35 cellular contexts compared by ENCODE assay signal in genomic region chr1:223543559-223543958, GRCh38.
"Had no signal": no experiment of that assay in that cellular context is flagged by ENCODE, and none has a peak within 500 bp of the region (broad histone marks: within the 10 kb centered on the region; RNA-seq: fewer than 3 reads in every experiment).

No MANE protein-coding gene starts in this region.

- H3K36me3 Mint-ChIP-seq: activated CD4-positive, alpha-beta memory T cell treated with anti-CD3 and anti-CD28 coated beads for 36 hours; activated CD8-positive, alpha-beta memory T cell treated with anti-CD3 and anti-CD28 coated beads, Interleukin-2, amount 10 ng/mL, durations not matched to agents 7 days and 5 days had no signal

- H3K4me3 ChIP-seq: adrenal gland, body of pancreas, esophagus muscularis mucosa, gastroesophageal sphincter had no signal

- H3K27me3 ChIP-seq: adrenal gland, body of pancreas had no signal

- H3K36me3 ChIP-seq: adrenal gland, esophagus muscularis mucosa, gastroesophageal sphincter, WERI-Rb-1 had no signal

- DNase-seq: activated B cell treated with CpG ODN at 0.5 μM for 24 hours; activated CD4-positive, alpha-beta memory T cell treated with anti-CD3 and anti-CD28 coated beads for 36 hours; activated CD4-positive, alpha-beta T cell treated with anti-CD3 and anti-CD28 coated beads for 48 hours; activated CD4-positive, alpha-beta T cell treated with anti-CD3 and anti-CD28 coated beads, Interleukin-2, amount 50 U/mL, for 1 hour; activated CD8-positive, alpha-beta memory T cell treated with anti-CD3 and anti-CD28 coated beads, Interleukin-2, amount 10 ng/mL, durations not matched to agents 7 days and 5 days; activated CD8-positive, alpha-beta memory T cell treated with anti-CD3 and anti-CD28 coated beads, Interleukin-2, amount 50 U/mL, for 4 hours; activated CD8-positive, alpha-beta T cell treated with anti-CD3 and anti-CD28 coated beads, Interleukin-2, amount 10 ng/mL, durations not matched to agents 7 days and 5 days; activated effector memory CD4-positive, alpha-beta T cell treated with anti-CD3 and anti-CD28 coated beads, Interleukin-2, amount 50 U/mL, for 16 hours; activated naive CD4-positive, alpha-beta T cell treated with anti-CD3 and anti-CD28 coated beads for 36 hours; activated naive CD8-positive, alpha-beta T cell treated with anti-CD3 and anti-CD28 coated beads for 36 hours; activated naive CD8-positive, alpha-beta T cell treated with anti-CD3 and anti-CD28 coated beads, Interleukin-2, amount 50 U/mL, for 24 hours; activated T-cell treated with anti-CD3 and anti-CD28 coated beads, Interleukin-2, amount 50 U/mL, for 1 hour; activated T-cell treated with anti-CD3 and anti-CD28 coated beads, Interleukin-2, amount 50 U/mL, for 48 hours; adrenal gland; amygdala; aorta; body of pancreas; caudate nucleus; cortex of kidney; dermis blood vessel endothelial cell; effector CD4-positive, alpha-beta T cell; effector memory CD8-positive, alpha-beta T cell; erythroblast; foreskin keratinocyte; T-helper 1 cell; T-helper 17 cell; T1000; WERI-Rb-1 had no signal

- H3K9me3 Mint-ChIP-seq: activated naive CD4-positive, alpha-beta T cell treated with anti-CD3 and anti-CD28 coated beads for 36 hours; activated naive CD4-positive, alpha-beta T cell treated with anti-CD3 and anti-CD28 coated beads, Interleukin-2, amount 50 U/mL, for 24 hours; activated T-helper 2 cell treated with anti-CD3 and anti-CD28 coated beads, Interferon-gamma antibody, Interleukin-2, Interleukin-4, amounts not matched to agents 10 μg/mL and 5 μg/mL and 100 μg/mL, durations not matched to agents 14 hours and 24 hours and 36 hours had no signal

- H3K4me1 Mint-ChIP-seq: activated B cell treated with CpG ODN at 0.5 μM for 24 hours; activated CD8-positive, alpha-beta memory T cell treated with anti-CD3 and anti-CD28 coated beads, Interleukin-2, amount 10 ng/mL, durations not matched to agents 7 days and 5 days; activated naive CD4-positive, alpha-beta T cell treated with anti-CD3 and anti-CD28 coated beads, Interleukin-2, amount 50 U/mL, for 24 hours; activated naive CD8-positive, alpha-beta T cell treated with anti-CD3 and anti-CD28 coated beads for 36 hours; activated naive CD8-positive, alpha-beta T cell treated with anti-CD3 and anti-CD28 coated beads, Interleukin-2, amount 50 U/mL, for 24 hours had no signal

- H3K27me3 Mint-ChIP-seq: activated CD4-positive, alpha-beta memory T cell treated with anti-CD3 and anti-CD28 coated beads for 36 hours; activated naive CD4-positive, alpha-beta T cell treated with anti-CD3 and anti-CD28 coated beads, Interleukin-2, amount 50 U/mL, for 24 hours had no signal

- H3K9me3 ChIP-seq: adrenal gland, body of pancreas had no signal

- H3K27ac ChIP-seq: adrenal gland, body of pancreas, esophagus muscularis mucosa, foreskin keratinocyte, gastroesophageal sphincter, WERI-Rb-1 had no signal

- ATAC-seq: activated CD4-positive, CD25-positive, alpha-beta regulatory T cell treated with anti-CD3 and anti-CD28 coated beads, Interleukin-2, amount 50 U/mL, for 24 hours; activated CD8-positive, alpha-beta memory T cell treated with anti-CD3 and anti-CD28 coated beads, Interleukin-2, amount 10 ng/mL, durations not matched to agents 7 days and 5 days; activated CD8-positive, alpha-beta T cell treated with anti-CD3 and anti-CD28 coated beads, Interleukin-2, amount 10 ng/mL, durations not matched to agents 7 days and 5 days; activated naive CD8-positive, alpha-beta T cell treated with anti-CD3 and anti-CD28 coated beads, Interleukin-2, amount 50 U/mL, for 24 hours; body of pancreas; effector memory CD8-positive, alpha-beta T cell; foreskin keratinocyte; gastroesophageal sphincter; T-helper 17 cell had no signal

- H3K4me1 ChIP-seq: adrenal gland, foreskin keratinocyte, gastroesophageal sphincter had no signal

- H3K4me3 Mint-ChIP-seq: activated B cell treated with CpG ODN at 0.5 μM for 24 hours; activated CD4-positive, alpha-beta memory T cell treated with anti-CD3 and anti-CD28 coated beads for 36 hours; activated CD8-positive, alpha-beta memory T cell treated with anti-CD3 and anti-CD28 coated beads, Interleukin-2, amount 10 ng/mL, durations not matched to agents 7 days and 5 days; activated CD8-positive, alpha-beta T cell treated with anti-CD3 and anti-CD28 coated beads, Interleukin-2, amount 10 ng/mL, durations not matched to agents 7 days and 5 days; activated naive CD4-positive, alpha-beta T cell treated with anti-CD3 and anti-CD28 coated beads for 36 hours; activated naive CD4-positive, alpha-beta T cell treated with anti-CD3 and anti-CD28 coated beads, Interleukin-2, amount 50 U/mL, for 24 hours; activated naive CD8-positive, alpha-beta T cell treated with anti-CD3 and anti-CD28 coated beads for 36 hours; activated naive CD8-positive, alpha-beta T cell treated with anti-CD3 and anti-CD28 coated beads, Interleukin-2, amount 50 U/mL, for 24 hours; activated T-helper 1 cell treated with anti-CD3 and anti-CD28 coated beads, Interleukin-12 subunit alpha, Interleukin-12 subunit beta, Interleukin-2, Interleukin-4 antibody, amounts not matched to agents 30 ng/mL and 10 ng/mL and 1 ng/mL, durations not matched to agents 14 hours and 24 hours and 36 hours; effector memory CD8-positive, alpha-beta T cell; T-helper 17 cell; T-helper 2 cell treated with Interferon-gamma antibody and Interleukin-4, amounts not matched to agents 5 μg/mL and 100 μg/mL, for 36 hours had no signal

- H3K27ac Mint-ChIP-seq: activated B cell treated with CpG ODN at 0.5 μM for 24 hours; activated CD4-positive, alpha-beta memory T cell treated with anti-CD3 and anti-CD28 coated beads for 36 hours; activated CD8-positive, alpha-beta memory T cell treated with anti-CD3 and anti-CD28 coated beads, Interleukin-2, amount 10 ng/mL, durations not matched to agents 7 days and 5 days; activated CD8-positive, alpha-beta T cell treated with anti-CD3 and anti-CD28 coated beads, Interleukin-2, amount 10 ng/mL, durations not matched to agents 7 days and 5 days; activated naive CD4-positive, alpha-beta T cell treated with anti-CD3 and anti-CD28 coated beads for 36 hours; activated naive CD4-positive, alpha-beta T cell treated with anti-CD3 and anti-CD28 coated beads, Interleukin-2, amount 50 U/mL, for 24 hours; activated naive CD8-positive, alpha-beta T cell treated with anti-CD3 and anti-CD28 coated beads for 36 hours; activated naive CD8-positive, alpha-beta T cell treated with anti-CD3 and anti-CD28 coated beads, Interleukin-2, amount 50 U/mL, for 24 hours; activated T-helper 1 cell treated with anti-CD3 and anti-CD28 coated beads, Interleukin-12 subunit alpha, Interleukin-12 subunit beta, Interleukin-2, Interleukin-4 antibody, amounts not matched to agents 30 ng/mL and 10 ng/mL and 1 ng/mL, durations not matched to agents 14 hours and 24 hours and 36 hours; activated T-helper 2 cell treated with anti-CD3 and anti-CD28 coated beads, Interferon-gamma antibody, Interleukin-2, Interleukin-4, amounts not matched to agents 10 μg/mL and 5 μg/mL and 100 μg/mL, durations not matched to agents 14 hours and 24 hours and 36 hours; effector memory CD8-positive, alpha-beta T cell; T-helper 17 cell; T-helper 2 cell treated with Interferon-gamma antibody and Interleukin-4, amounts not matched to agents 5 μg/mL and 100 μg/mL, for 36 hours had no signal
